ENCODE assay signal across 1 cellular context in the genomic region with DNA sequence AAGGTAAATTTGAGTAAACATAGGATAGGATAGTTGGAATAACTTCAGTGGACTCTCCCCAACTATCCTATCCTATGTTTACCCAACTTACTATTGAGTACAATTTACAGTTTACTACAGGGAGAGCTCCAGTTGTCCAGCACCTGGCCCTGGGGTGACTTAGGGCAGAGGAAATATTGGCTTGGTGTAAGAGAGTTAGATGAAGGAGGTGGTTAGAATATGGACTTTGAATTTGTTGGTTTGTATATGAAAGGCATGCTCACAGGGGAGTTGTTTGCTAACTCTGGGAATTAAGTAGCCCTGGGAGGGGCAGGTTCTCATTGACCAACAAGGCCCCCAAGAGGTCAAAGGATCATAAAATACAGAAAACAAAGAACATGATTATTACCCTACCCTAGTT.
A peak's percentile ranks its signal among the peaks of the same experiment; 100 is the strongest.
TF ChIP-seq lines count a peak whose summit lies in the region.

No MANE protein-coding gene starts in this region.

TF ChIP-seq in HepG2, 621 proteins besides CTCF, POLR2A, EP300 and RAD21 (continued from another document and continues in another):
- TF ChIP-seq, protein P1, sequence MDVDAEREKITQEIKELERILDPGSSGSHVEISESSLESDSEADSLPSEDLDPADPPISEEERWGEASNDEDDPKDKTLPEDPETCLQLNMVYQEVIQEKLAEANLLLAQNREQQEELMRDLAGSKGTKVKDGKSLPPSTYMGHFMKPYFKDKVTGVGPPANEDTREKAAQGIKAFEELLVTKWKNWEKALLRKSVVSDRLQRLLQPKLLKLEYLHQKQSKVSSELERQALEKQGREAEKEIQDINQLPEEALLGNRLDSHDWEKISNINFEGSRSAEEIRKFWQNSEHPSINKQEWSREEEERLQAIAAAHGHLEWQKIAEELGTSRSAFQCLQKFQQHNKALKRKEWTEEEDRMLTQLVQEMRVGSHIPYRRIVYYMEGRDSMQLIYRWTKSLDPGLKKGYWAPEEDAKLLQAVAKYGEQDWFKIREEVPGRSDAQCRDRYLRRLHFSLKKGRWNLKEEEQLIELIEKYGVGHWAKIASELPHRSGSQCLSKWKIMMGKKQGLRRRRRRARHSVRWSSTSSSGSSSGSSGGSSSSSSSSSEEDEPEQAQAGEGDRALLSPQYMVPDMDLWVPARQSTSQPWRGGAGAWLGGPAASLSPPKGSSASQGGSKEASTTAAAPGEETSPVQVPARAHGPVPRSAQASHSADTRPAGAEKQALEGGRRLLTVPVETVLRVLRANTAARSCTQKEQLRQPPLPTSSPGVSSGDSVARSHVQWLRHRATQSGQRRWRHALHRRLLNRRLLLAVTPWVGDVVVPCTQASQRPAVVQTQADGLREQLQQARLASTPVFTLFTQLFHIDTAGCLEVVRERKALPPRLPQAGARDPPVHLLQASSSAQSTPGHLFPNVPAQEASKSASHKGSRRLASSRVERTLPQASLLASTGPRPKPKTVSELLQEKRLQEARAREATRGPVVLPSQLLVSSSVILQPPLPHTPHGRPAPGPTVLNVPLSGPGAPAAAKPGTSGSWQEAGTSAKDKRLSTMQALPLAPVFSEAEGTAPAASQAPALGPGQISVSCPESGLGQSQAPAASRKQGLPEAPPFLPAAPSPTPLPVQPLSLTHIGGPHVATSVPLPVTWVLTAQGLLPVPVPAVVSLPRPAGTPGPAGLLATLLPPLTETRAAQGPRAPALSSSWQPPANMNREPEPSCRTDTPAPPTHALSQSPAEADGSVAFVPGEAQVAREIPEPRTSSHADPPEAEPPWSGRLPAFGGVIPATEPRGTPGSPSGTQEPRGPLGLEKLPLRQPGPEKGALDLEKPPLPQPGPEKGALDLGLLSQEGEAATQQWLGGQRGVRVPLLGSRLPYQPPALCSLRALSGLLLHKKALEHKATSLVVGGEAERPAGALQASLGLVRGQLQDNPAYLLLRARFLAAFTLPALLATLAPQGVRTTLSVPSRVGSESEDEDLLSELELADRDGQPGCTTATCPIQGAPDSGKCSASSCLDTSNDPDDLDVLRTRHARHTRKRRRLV (CRISPR knock-in tag; IDR thresholded peaks at IDR 0.05): no peak
- TF ChIP-seq SRSF4 (IDR thresholded peaks at IDR 0.05; ENCODE audit: low read depth, low read length, poor library complexity, severe bottlenecking): no peak
- no peak for TF ChIP-seq FOXC1 (CRISPR knock-in tag; IDR thresholded peaks at IDR 0.05; ENCODE audit: borderline replicate concordance)
- TF ChIP-seq, protein P2, sequence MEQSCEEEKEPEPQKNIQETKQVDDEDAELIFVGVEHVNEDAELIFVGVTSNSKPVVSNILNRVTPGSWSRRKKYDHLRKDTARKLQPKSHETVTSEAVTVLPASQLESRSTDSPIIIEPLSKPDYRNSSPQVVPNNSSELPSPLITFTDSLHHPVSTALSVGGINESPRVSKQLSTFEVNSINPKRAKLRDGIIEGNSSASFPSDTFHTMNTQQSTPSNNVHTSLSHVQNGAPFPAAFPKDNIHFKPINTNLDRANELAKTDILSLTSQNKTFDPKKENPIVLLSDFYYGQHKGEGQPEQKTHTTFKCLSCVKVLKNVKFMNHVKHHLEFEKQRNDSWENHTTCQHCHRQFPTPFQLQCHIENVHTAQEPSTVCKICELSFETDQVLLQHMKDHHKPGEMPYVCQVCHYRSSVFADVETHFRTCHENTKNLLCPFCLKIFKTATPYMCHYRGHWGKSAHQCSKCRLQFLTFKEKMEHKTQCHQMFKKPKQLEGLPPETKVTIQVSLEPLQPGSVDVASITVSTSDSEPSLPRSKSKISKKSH (CRISPR knock-in tag; IDR thresholded peaks at IDR 0.05; ENCODE audit: borderline replicate concordance): no peak
- TF ChIP-seq MZF1 (CRISPR knock-in tag; IDR thresholded peaks at IDR 0.05; ENCODE audit: borderline replicate concordance): no peak
- no peak for TF ChIP-seq ZSCAN22 (CRISPR knock-in tag; IDR thresholded peaks at IDR 0.05)
- no peak for TF ChIP-seq NFKB2 (CRISPR knock-in tag; IDR thresholded peaks at IDR 0.05; ENCODE audit: borderline replicate concordance)
- 0 out of 2 replicates have a peak, but pooled peaks have one; percentile 21 for TF ChIP-seq ETV5 (CRISPR knock-in tag; IDR thresholded peaks at IDR 0.05; ENCODE audit: borderline replicate concordance)
- peak; percentile 80; the same call in 1 of the 2 replicates for TF ChIP-seq RARA (CRISPR knock-in tag; IDR thresholded peaks at IDR 0.05)
- no peak for TF ChIP-seq CBX5 (CRISPR knock-in tag; IDR thresholded peaks at IDR 0.05; ENCODE audit: borderline replicate concordance)
- TF ChIP-seq KLF6 (CRISPR knock-in tag; IDR thresholded peaks at IDR 0.05): 0 out of 2 replicates have a peak, but pooled peaks have one; percentile 22
- peak; percentile 35; the same call in 1 of the 2 replicates for TF ChIP-seq ZNF24 (IDR thresholded peaks at IDR 0.05)
- peak; percentile 80 for TF ChIP-seq KDM6A (CRISPR knock-in tag; IDR thresholded peaks at IDR 0.05; ENCODE audit: low read depth)
- no peak for TF ChIP-seq SIN3A (IDR thresholded peaks at IDR 0.05; ENCODE audit: borderline replicate concordance, low read depth, low read length)
- peak; percentile 54; the same call in 1 of the 2 replicates for TF ChIP-seq SMAD3 (CRISPR knock-in tag; IDR thresholded peaks at IDR 0.05)
- no peak for TF ChIP-seq SUZ12 (IDR thresholded peaks at IDR 0.05; ENCODE audit: low read depth, low read length)
- peak; percentile 39 for TF ChIP-seq MED1 (CRISPR knock-in tag; IDR thresholded peaks at IDR 0.05)
- no peak for TF ChIP-seq PHF5A (CRISPR knock-in tag; IDR thresholded peaks at IDR 0.05; ENCODE audit: low read depth, unreplicated experiment)
- TF ChIP-seq ZNF883 (CRISPR knock-in tag; IDR thresholded peaks at IDR 0.05; ENCODE audit: not compliant biosample characterization): no peak
- no peak for TF ChIP-seq ATF7 (IDR thresholded peaks at IDR 0.05)
- TF ChIP-seq ATF7 (CRISPR knock-in tag; IDR thresholded peaks at IDR 0.05): no peak
- TF ChIP-seq, protein P3, sequence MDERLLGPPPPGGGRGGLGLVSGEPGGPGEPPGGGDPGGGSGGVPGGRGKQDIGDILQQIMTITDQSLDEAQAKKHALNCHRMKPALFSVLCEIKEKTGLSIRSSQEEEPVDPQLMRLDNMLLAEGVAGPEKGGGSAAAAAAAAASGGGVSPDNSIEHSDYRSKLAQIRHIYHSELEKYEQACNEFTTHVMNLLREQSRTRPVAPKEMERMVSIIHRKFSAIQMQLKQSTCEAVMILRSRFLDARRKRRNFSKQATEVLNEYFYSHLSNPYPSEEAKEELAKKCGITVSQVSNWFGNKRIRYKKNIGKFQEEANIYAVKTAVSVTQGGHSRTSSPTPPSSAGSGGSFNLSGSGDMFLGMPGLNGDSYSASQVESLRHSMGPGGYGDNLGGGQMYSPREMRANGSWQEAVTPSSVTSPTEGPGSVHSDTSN (CRISPR knock-in tag; IDR thresholded peaks at IDR 0.05): no peak
- no peak for TF ChIP-seq EZH2 (conservative IDR thresholded peaks at IDR 0.05; ENCODE audit: low read depth, low read length)
- TF ChIP-seq, protein P4, sequence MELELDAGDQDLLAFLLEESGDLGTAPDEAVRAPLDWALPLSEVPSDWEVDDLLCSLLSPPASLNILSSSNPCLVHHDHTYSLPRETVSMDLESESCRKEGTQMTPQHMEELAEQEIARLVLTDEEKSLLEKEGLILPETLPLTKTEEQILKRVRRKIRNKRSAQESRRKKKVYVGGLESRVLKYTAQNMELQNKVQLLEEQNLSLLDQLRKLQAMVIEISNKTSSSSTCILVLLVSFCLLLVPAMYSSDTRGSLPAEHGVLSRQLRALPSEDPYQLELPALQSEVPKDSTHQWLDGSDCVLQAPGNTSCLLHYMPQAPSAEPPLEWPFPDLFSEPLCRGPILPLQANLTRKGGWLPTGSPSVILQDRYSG (CRISPR knock-in tag; IDR thresholded peaks at IDR 0.05): no peak
- TF ChIP-seq, protein P5, sequence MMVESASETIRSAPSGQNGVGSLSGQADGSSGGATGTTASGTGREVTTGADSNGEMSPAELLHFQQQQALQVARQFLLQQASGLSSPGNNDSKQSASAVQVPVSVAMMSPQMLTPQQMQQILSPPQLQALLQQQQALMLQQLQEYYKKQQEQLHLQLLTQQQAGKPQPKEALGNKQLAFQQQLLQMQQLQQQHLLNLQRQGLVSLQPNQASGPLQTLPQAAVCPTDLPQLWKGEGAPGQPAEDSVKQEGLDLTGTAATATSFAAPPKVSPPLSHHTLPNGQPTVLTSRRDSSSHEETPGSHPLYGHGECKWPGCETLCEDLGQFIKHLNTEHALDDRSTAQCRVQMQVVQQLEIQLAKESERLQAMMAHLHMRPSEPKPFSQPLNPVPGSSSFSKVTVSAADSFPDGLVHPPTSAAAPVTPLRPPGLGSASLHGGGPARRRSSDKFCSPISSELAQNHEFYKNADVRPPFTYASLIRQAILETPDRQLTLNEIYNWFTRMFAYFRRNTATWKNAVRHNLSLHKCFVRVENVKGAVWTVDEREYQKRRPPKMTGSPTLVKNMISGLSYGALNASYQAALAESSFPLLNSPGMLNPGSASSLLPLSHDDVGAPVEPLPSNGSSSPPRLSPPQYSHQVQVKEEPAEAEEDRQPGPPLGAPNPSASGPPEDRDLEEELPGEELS (CRISPR knock-in tag; IDR thresholded peaks at IDR 0.05): peak; percentile 96
- TF ChIP-seq SOX6 (IDR thresholded peaks at IDR 0.05): no peak
- TF ChIP-seq SOX6 (CRISPR knock-in tag; IDR thresholded peaks at IDR 0.05): peak; percentile 94
- peak; percentile 90 for TF ChIP-seq HHEX (CRISPR knock-in tag; IDR thresholded peaks at IDR 0.05)
- no peak for TF ChIP-seq KLF12 (CRISPR knock-in tag; IDR thresholded peaks at IDR 0.05; ENCODE audit: borderline replicate concordance)
- TF ChIP-seq FOSL2 (CRISPR knock-in tag; IDR thresholded peaks at IDR 0.05): peak; percentile 66
- TF ChIP-seq MATR3 (CRISPR knock-in tag; IDR thresholded peaks at IDR 0.05): no peak
- no peak for TF ChIP-seq ZNF674 (CRISPR knock-in tag; IDR thresholded peaks at IDR 0.05; ENCODE audit: low read depth)
- TF ChIP-seq ZFP1 (CRISPR knock-in tag; IDR thresholded peaks at IDR 0.05): peak; percentile 74; the same call in 1 of the 2 replicates
- TF ChIP-seq GFI1 (CRISPR knock-in tag; IDR thresholded peaks at IDR 0.05; ENCODE audit: borderline replicate concordance): peak; percentile 91
- TF ChIP-seq ZNF138 (CRISPR knock-in tag; IDR thresholded peaks at IDR 0.05; ENCODE audit: low read depth): no peak
- peak; percentile 32; the same call in 1 of the 2 replicates for TF ChIP-seq SMYD3 (CRISPR knock-in tag; IDR thresholded peaks at IDR 0.05)
- TF ChIP-seq ZNF703 (CRISPR knock-in tag; IDR thresholded peaks at IDR 0.05; ENCODE audit: borderline replicate concordance): no peak
- peak; percentile 74; the same call in 1 of the 2 replicates for TF ChIP-seq TCF7L2 (IDR thresholded peaks at IDR 0.05; ENCODE audit: low read depth, low read length)
- peak; percentile 90 for TF ChIP-seq HNF4G (IDR thresholded peaks at IDR 0.05; ENCODE audit: borderline replicate concordance, low read depth, low read length)
- peak; percentile 80; the same call in 1 of the 2 replicates for TF ChIP-seq HNF4G (CRISPR knock-in tag; IDR thresholded peaks at IDR 0.05; ENCODE audit: borderline replicate concordance, low read depth)
- no peak for TF ChIP-seq ZFP36L2 (CRISPR knock-in tag; IDR thresholded peaks at IDR 0.05)
- TF ChIP-seq CEBPG (CRISPR knock-in tag; IDR thresholded peaks at IDR 0.05): peak; percentile 33; the same call in 1 of the 2 replicates
- no peak for TF ChIP-seq ZNF619 (CRISPR knock-in tag; IDR thresholded peaks at IDR 0.05)
- TF ChIP-seq CBFB (CRISPR knock-in tag; IDR thresholded peaks at IDR 0.05): peak; percentile 53; the same call in 1 of the 2 replicates
- TF ChIP-seq NR2F1 (CRISPR knock-in tag; IDR thresholded peaks at IDR 0.05): peak; percentile 79 to 92; a peak in 3 of 4 replicates
- TF ChIP-seq, protein P6, sequence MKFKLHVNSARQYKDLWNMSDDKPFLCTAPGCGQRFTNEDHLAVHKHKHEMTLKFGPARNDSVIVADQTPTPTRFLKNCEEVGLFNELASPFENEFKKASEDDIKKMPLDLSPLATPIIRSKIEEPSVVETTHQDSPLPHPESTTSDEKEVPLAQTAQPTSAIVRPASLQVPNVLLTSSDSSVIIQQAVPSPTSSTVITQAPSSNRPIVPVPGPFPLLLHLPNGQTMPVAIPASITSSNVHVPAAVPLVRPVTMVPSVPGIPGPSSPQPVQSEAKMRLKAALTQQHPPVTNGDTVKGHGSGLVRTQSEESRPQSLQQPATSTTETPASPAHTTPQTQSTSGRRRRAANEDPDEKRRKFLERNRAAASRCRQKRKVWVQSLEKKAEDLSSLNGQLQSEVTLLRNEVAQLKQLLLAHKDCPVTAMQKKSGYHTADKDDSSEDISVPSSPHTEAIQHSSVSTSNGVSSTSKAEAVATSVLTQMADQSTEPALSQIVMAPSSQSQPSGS (CRISPR knock-in tag; IDR thresholded peaks at IDR 0.05): peak; percentile 61; the same call in 1 of the 2 replicates
- no peak for TF ChIP-seq ZNF737 (CRISPR knock-in tag; IDR thresholded peaks at IDR 0.05; ENCODE audit: borderline replicate concordance)
- TF ChIP-seq NCOA2 (CRISPR knock-in tag; IDR thresholded peaks at IDR 0.05): peak; percentile 92
- TF ChIP-seq, protein P7, sequence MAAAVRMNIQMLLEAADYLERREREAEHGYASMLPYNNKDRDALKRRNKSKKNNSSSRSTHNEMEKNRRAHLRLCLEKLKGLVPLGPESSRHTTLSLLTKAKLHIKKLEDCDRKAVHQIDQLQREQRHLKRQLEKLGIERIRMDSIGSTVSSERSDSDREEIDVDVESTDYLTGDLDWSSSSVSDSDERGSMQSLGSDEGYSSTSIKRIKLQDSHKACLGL (CRISPR knock-in tag; IDR thresholded peaks at IDR 0.05): no peak
- no peak for TF ChIP-seq PAX8 (CRISPR knock-in tag; IDR thresholded peaks at IDR 0.05; ENCODE audit: borderline replicate concordance)
- TF ChIP-seq NFKBIZ (CRISPR knock-in tag; IDR thresholded peaks at IDR 0.05): peak; percentile 51; the same call in 1 of the 2 replicates
- peak; percentile 94 for TF ChIP-seq HNF4A (CRISPR knock-in tag; IDR thresholded peaks at IDR 0.05)
- TF ChIP-seq, protein P8, sequence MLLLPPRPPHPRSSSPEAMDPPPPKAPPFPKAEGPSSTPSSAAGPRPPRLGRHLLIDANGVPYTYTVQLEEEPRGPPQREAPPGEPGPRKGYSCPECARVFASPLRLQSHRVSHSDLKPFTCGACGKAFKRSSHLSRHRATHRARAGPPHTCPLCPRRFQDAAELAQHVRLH (CRISPR knock-in tag; IDR thresholded peaks at IDR 0.05; ENCODE audit: borderline replicate concordance, low read depth): 0 out of 2 replicates have a peak, but pooled peaks have one; percentile 23
- no peak for TF ChIP-seq ZNF282 (IDR thresholded peaks at IDR 0.05; ENCODE audit: partially characterized antibody)
- no peak for TF ChIP-seq PAWR (CRISPR knock-in tag; IDR thresholded peaks at IDR 0.05; ENCODE audit: borderline replicate concordance)
- TF ChIP-seq, protein P9, sequence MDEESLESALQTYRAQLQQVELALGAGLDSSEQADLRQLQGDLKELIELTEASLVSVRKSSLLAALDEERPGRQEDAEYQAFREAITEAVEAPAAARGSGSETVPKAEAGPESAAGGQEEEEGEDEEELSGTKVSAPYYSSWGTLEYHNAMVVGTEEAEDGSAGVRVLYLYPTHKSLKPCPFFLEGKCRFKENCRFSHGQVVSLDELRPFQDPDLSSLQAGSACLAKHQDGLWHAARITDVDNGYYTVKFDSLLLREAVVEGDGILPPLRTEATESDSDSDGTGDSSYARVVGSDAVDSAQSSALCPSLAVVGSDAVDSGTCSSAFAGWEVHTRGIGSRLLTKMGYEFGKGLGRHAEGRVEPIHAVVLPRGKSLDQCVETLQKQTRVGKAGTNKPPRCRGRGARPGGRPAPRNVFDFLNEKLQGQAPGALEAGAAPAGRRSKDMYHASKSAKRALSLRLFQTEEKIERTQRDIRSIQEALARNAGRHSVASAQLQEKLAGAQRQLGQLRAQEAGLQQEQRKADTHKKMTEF (CRISPR knock-in tag; IDR thresholded peaks at IDR 0.05): peak; percentile 79; the same call in 1 of the 2 replicates
- TF ChIP-seq BRD4 (CRISPR knock-in tag; IDR thresholded peaks at IDR 0.05): no peak
- TF ChIP-seq ZKSCAN1 (IDR thresholded peaks at IDR 0.05; ENCODE audit: low read length): no peak
- no peak for TF ChIP-seq ZNF768 (CRISPR knock-in tag; IDR thresholded peaks at IDR 0.05)
- TF ChIP-seq ZNF17 (CRISPR knock-in tag; IDR thresholded peaks at IDR 0.05): no peak
